Comparison of ENCODE assay signal across 1 cellular context in genomic region chr10:131909014-131909808, GRCh38.
TF ChIP-seq lines count a peak whose summit lies in the region.

No MANE protein-coding gene starts in this region.

TF ChIP-seq in A549, 52 proteins besides CTCF, POLR2A, EP300 and RAD21 (continued from another document):
- no peak for TF ChIP-seq HMGXB4 (CRISPR knock-in tag; IDR thresholded peaks at IDR 0.05; ENCODE audit: borderline replicate concordance)
